21 cellular contexts compared by ENCODE assay signal in the genomic region with DNA sequence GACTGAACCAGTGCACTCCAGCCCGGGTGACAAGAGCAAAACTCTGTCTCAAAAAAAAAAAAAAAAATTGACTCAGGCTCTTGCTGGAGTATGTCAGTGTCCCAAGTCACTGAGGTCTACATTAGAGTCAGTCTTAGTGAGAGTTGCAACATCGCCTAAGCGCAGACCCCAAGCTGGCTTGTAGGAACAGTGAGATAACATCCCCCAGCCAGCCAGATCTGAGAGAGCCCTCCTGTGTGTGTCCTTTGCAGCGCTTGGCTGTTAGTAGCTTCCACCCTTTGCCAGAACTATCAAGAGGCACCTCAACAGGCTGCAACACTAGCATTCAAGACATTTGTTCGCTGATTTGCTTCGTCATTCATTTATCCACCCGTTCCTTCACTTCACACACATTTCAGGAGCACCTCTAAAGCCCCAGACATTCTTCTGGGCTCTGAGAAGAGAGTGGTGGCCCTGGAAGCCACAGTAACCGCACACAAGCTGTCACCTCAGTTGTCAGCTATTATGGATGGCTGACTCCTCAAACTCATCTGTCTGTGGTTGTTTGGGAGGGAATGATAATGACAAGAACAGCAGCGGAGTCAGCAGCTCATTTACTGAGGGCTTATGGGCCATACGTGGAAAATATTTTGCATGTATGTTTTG.
"Had no signal": no experiment of that assay in that cellular context is flagged by ENCODE, and none has a peak within 500 bp of the region (broad histone marks: within the 10 kb centered on the region; RNA-seq: fewer than 3 reads in every experiment).

No MANE protein-coding gene starts in this region.

- H3K27me3 ChIP-seq: colonic mucosa, esophagus squamous epithelium, foreskin keratinocyte, left lung, spleen, tibial artery, upper lobe of right lung, vagina had no signal

- H3K4me3 Mint-ChIP-seq: natural killer cell treated with Interleukin-12 subunit alpha and Interleukin-12 subunit beta and Interleukin-15 and Interleukin-18, amount 100 ng/mL, for 72 hours; stimulated activated memory B cell treated with anti-CD40 and anti-IgM and Interleukin-4, amounts not matched to agents 10 μg/mL and 1 μg/mL and 100 μg/mL, for 72 hours; stimulated activated naive CD8-positive, alpha-beta T cell treated with anti-CD3 and anti-CD28 coated beads, Interleukin-15, Interleukin-2, amounts not matched to agents 100 ng/mL and 50 ng/mL, for 24 hours had no signal

- H3K4me1 ChIP-seq: colonic mucosa, foreskin keratinocyte, left lung, prostate gland, spleen had no signal

- H3K27me3 Mint-ChIP-seq: natural killer cell treated with Interleukin-12 subunit alpha and Interleukin-12 subunit beta and Interleukin-15 and Interleukin-18, amount 100 ng/mL, for 72 hours; stimulated activated memory B cell treated with anti-CD40 and anti-IgM and Interleukin-4, amounts not matched to agents 10 μg/mL and 1 μg/mL and 100 μg/mL, for 72 hours; stimulated activated naive CD8-positive, alpha-beta T cell treated with anti-CD3 and anti-CD28 coated beads, Interleukin-15, Interleukin-2, amounts not matched to agents 100 ng/mL and 50 ng/mL, for 24 hours had no signal

- H3K4me3 ChIP-seq: colonic mucosa, esophagus squamous epithelium, left lung, lung, prostate gland, spleen, tibial artery, upper lobe of right lung, vagina had no signal

- H3K36me3 ChIP-seq: colonic mucosa, esophagus squamous epithelium, left lung, prostate gland, tibial artery, upper lobe of right lung, vagina had no signal

- ATAC-seq: foreskin keratinocyte; left lung; natural killer cell treated with Interleukin-12 subunit alpha and Interleukin-12 subunit beta and Interleukin-15 and Interleukin-18, amount 100 ng/mL, for 72 hours; stimulated activated memory B cell treated with anti-CD40 and anti-IgM and Interleukin-4, amounts not matched to agents 10 μg/mL and 1 μg/mL and 100 μg/mL, for 72 hours; upper lobe of right lung had no signal

- H3K9me3 ChIP-seq: colonic mucosa, prostate gland, tibial artery, upper lobe of right lung, vagina had no signal

- H3K27ac ChIP-seq: colonic mucosa, foreskin keratinocyte, left lung, parathyroid adenoma, prostate gland, spleen, tibial artery, upper lobe of right lung, vagina had no signal

- H3K36me3 Mint-ChIP-seq: natural killer cell treated with Interleukin-12 subunit alpha and Interleukin-12 subunit beta and Interleukin-15 and Interleukin-18, amount 100 ng/mL, for 72 hours had no signal

- H3K27ac Mint-ChIP-seq: natural killer cell treated with Interleukin-12 subunit alpha and Interleukin-12 subunit beta and Interleukin-15 and Interleukin-18, amount 100 ng/mL, for 72 hours; stimulated activated memory B cell treated with anti-CD40 and anti-IgM and Interleukin-4, amounts not matched to agents 10 μg/mL and 1 μg/mL and 100 μg/mL, for 72 hours; stimulated activated naive CD8-positive, alpha-beta T cell treated with anti-CD3 and anti-CD28 coated beads, Interleukin-15, Interleukin-2, amounts not matched to agents 100 ng/mL and 50 ng/mL, for 24 hours had no signal

- H3K4me1 Mint-ChIP-seq: stimulated activated memory B cell treated with anti-CD40 and anti-IgM and Interleukin-4, amounts not matched to agents 10 μg/mL and 1 μg/mL and 100 μg/mL, for 72 hours had no signal

- H3K9me3 Mint-ChIP-seq: natural killer cell treated with Interleukin-12 subunit alpha and Interleukin-12 subunit beta and Interleukin-15 and Interleukin-18, amount 100 ng/mL, for 72 hours; stimulated activated memory B cell treated with anti-CD40 and anti-IgM and Interleukin-4, amounts not matched to agents 10 μg/mL and 1 μg/mL and 100 μg/mL, for 72 hours; stimulated activated naive CD8-positive, alpha-beta T cell treated with anti-CD3 and anti-CD28 coated beads, Interleukin-15, Interleukin-2, amounts not matched to agents 100 ng/mL and 50 ng/mL, for 24 hours had no signal

- DNase-seq: colonic mucosa; dermis blood vessel endothelial cell; esophagus squamous epithelium; foreskin keratinocyte; hypothalamus; left lung; mesenchymal stem cell; midbrain; spleen; stimulated activated CD4-positive, alpha-beta T cell treated with anti-CD3 and anti-CD28 coated beads, Interleukin-15, amount 100 ng/mL, for 24 hours; stimulated activated CD4-positive, alpha-beta T cell treated with anti-CD3 and anti-CD28 coated beads, Interleukin-1b, Interleukin-23, amount 100 ng/mL, for 48 hours; stimulated activated CD4-positive, alpha-beta T cell treated with anti-CD3 and anti-CD28 coated beads, Interleukin-4, amount 100 ng/mL, for 24 hours; tibial artery; upper lobe of right lung had no signal
